Comparison of ENCODE assay signal across 19 cellular contexts in genomic region chr4:116453127-116453526, GRCh38.
DNase-seq lines count a peak whose midpoint lies in the region; ATAC-seq, FAIRE-seq and TF ChIP-seq lines count a peak whose summit lies in the region.
"Had no signal": no experiment of that assay in that cellular context is flagged by ENCODE, and none has a peak within 500 bp of the region (broad histone marks: within the 10 kb centered on the region; RNA-seq: fewer than 3 reads in every experiment).

No MANE protein-coding gene starts in this region.

- DNase-seq in HepG2 (ENCODE audit: low spot score) (no peak), right lobe of liver (no peak), WTC11 (ENCODE audit: low spot score) (no peak), mesenchymal stem cell (no peak), upper lobe of right lung (peak; percentile 48), SW 1271 (lab: John Stamatoyannopoulos, UW) (no peak), dedifferentiated amniotic fluid mesenchymal stem cell (ENCODE audit: extremely low spot score) (no peak)
- DNase-seq: AML-193; Caco-2; CD4-positive, alpha-beta T cell; DMS153; DMS79; GF-D8; HFFc6 had no signal

- H3K27me3 Mint-ChIP-seq in WTC11 (ENCODE audit: low read depth): no peaks in the 10 kb centered on the region
- H3K27me3 Mint-ChIP-seq: CD4-positive, alpha-beta T cell had no signal

- no peak overlapping the region for H4K91ac ChIP-seq in mesenchymal stem cell (ENCODE audit: low read length)

- 32% methylated on average over 13 of the region's 19 CpGs for WGBS in HepG2 (ENCODE audit: low lambda C conversion rate)
- 64% methylated on average over 4 of the region's 19 CpGs for WGBS in right lobe of liver (ENCODE audit: insufficient coverage, low coverage, low lambda C conversion rate, missing lambda C conversion rate)
- 97% methylated on average over 19 of the region's 19 CpGs for WGBS in mesenchymal stem cell

- TF ChIP-seq POLR2A in HepG2 (IDR thresholded peaks at IDR 0.05; ENCODE audit: insufficient read depth in 1 of 2, low read depth in 2 of 2, low read length in 2 of 2): no peak
- no peak for TF ChIP-seq POLR2A in right lobe of liver (IDR thresholded peaks at IDR 0.05)

- H3K36me3 Mint-ChIP-seq in WTC11: no peaks in the 10 kb centered on the region

- no peaks in the 10 kb centered on the region for H3K9me3 Mint-ChIP-seq in WTC11
- H3K9me3 Mint-ChIP-seq: CD4-positive, alpha-beta T cell; HFFc6 had no signal

- no TSS peak for BruUV-seq in HepG2 (replicated peaks; lab: Mats Ljungman, UMichigan)

- no peak overlapping the region for H3K23ac ChIP-seq in mesenchymal stem cell (ENCODE audit: low read length in 2 of 2)

- no peak overlapping the region for H3K14ac ChIP-seq in mesenchymal stem cell (ENCODE audit: low read length in 2 of 2)

- H3K27me3 ChIP-seq in HepG2 (ENCODE audit: control insufficient read depth in 1 of 2, insufficient read depth in 2 of 2, low read length in 2 of 2) (no peaks in the 10 kb centered on the region), right lobe of liver (no peaks in the 10 kb centered on the region), mesenchymal stem cell (ENCODE audit: control insufficient read depth in 1 of 2, insufficient read depth in 1 of 2, low read length in 2 of 2) (no peaks in the 10 kb centered on the region), upper lobe of right lung (no peaks in the 10 kb centered on the region)

- H3K4me3 ChIP-seq in HepG2 (replicated peaks in 1 of 3; ENCODE audit: insufficient read depth in 1 of 3, low read depth in 2 of 3, low read length in 3 of 3) (no peak overlapping the region), right lobe of liver (no peak overlapping the region), mesenchymal stem cell (ENCODE audit: insufficient read depth in 1 of 2, low read depth in 1 of 2, low read length in 2 of 2) (no peak overlapping the region), upper lobe of right lung (no peak overlapping the region)
- H3K4me3 ChIP-seq: A549 had no signal

- no peaks in the 10 kb centered on the region for H4K20me1 ChIP-seq in HepG2 (ENCODE audit: insufficient read depth, low read length)

- FAIRE-seq in HepG2 (lab: Jason Lieb, UNC): no peak
- FAIRE-seq: A549 had no signal

- TF ChIP-seq EP300 in HepG2 (IDR thresholded peaks at IDR 0.05; ENCODE audit: low read depth in 2 of 2, low read length in 2 of 2) (no peak), HepG2 (CRISPR knock-in tag; IDR thresholded peaks at IDR 0.05; ENCODE audit: borderline replicate concordance) (no peak)

- H3K4me1 ChIP-seq in HepG2 (ENCODE audit: insufficient read depth, low read length) (no peaks in the 10 kb centered on the region), right lobe of liver (no peaks in the 10 kb centered on the region), mesenchymal stem cell (ENCODE audit: control insufficient read depth, insufficient read depth, low read depth, low read length) (no peaks in the 10 kb centered on the region), upper lobe of right lung (no peaks in the 10 kb centered on the region)
- H3K4me1 ChIP-seq: A549, Caco-2 had no signal

- H3K4ac ChIP-seq in mesenchymal stem cell (ENCODE audit: low read depth in 1 of 2, low read length in 2 of 2): no peak overlapping the region

- H2BK120ac ChIP-seq in mesenchymal stem cell (ENCODE audit: low read depth, low read length): no peak overlapping the region

- H3K4me1 Mint-ChIP-seq in WTC11: peaks cover 4% of the 10 kb centered on the region; the same call in 1 of the 2 replicates

- H3K9me3 ChIP-seq in HepG2 (ENCODE audit: low read length) (no peaks in the 10 kb centered on the region), right lobe of liver (no peaks in the 10 kb centered on the region), mesenchymal stem cell (ENCODE audit: control insufficient read depth, low read length) (no peaks in the 10 kb centered on the region), upper lobe of right lung (no peaks in the 10 kb centered on the region)
- H3K9me3 ChIP-seq: A549, Caco-2 had no signal

- H3K27ac ChIP-seq in HepG2 (ENCODE audit: extremely low read length, insufficient read depth, low read length) (no peak overlapping the region), right lobe of liver (no peak overlapping the region), mesenchymal stem cell (ENCODE audit: low read length, poor library complexity, severe bottlenecking) (no peak overlapping the region), upper lobe of right lung (no peak overlapping the region)
- H3K27ac ChIP-seq: 22Rv1, A549, C4-2B had no signal

- H3K4me2 ChIP-seq in HepG2 (ENCODE audit: low read depth, low read length) (no peak overlapping the region), mesenchymal stem cell (ENCODE audit: low read length, poor library complexity, severe bottlenecking) (no peak overlapping the region)
- H3K4me2 ChIP-seq: A549 had no signal

- H3K36me3 ChIP-seq in HepG2 (replicated peaks in 1 of 2; ENCODE audit: control insufficient read depth in 1 of 2, insufficient read depth in 2 of 2, low read length in 2 of 2) (no peaks in the 10 kb centered on the region), right lobe of liver (no peaks in the 10 kb centered on the region), mesenchymal stem cell (ENCODE audit: control insufficient read depth in 1 of 2, insufficient read depth in 2 of 2, low read depth in 1 of 2, low read length in 2 of 2) (no peaks in the 10 kb centered on the region), upper lobe of right lung (no peaks in the 10 kb centered on the region)

- in situ Hi-C loops in HepG2 (cut with HindIII; ENCODE audit: extremely low pct_ligation_motif_present, low pct_unique_long_range_greater_than_20kb): no loop called here

- no peak overlapping the region for H2BK15ac ChIP-seq in mesenchymal stem cell (ENCODE audit: low read depth, poor library complexity, severe bottlenecking)

- intact Hi-C loops in HepG2 (cut with micrococcal nuclease; ENCODE audit: unreplicated experiment) (no loop called here), right lobe of liver (cut with DNase I) (no loop called here), upper lobe of right lung (cut with DNase I) (no loop called here)

- H2AFZ ChIP-seq in HepG2 (ENCODE audit: low read length) (no peak overlapping the region), mesenchymal stem cell (ENCODE audit: low read depth, low read length) (peak overlapping the region; percentile 51)

- TF ChIP-seq RAD21 in HepG2 (CRISPR knock-in tag; IDR thresholded peaks at IDR 0.05): no peak

- ATAC-seq in HepG2: no peak
- ATAC-seq in right lobe of liver: no peak
- no peak for ATAC-seq in WTC11
- no peak for ATAC-seq in upper lobe of right lung
- no peak for ATAC-seq in GM21528 (IDR thresholded peaks at IDR 0.05; ENCODE audit: low FRiP score, unreplicated experiment)
- ATAC-seq: A549, HCT116 had no signal

- H2BK5ac ChIP-seq in mesenchymal stem cell (ENCODE audit: low read depth, low read length, poor library complexity, severe bottlenecking): no peak overlapping the region

- H3K79me2 ChIP-seq in HepG2 (ENCODE audit: insufficient read depth, low read length): no peaks in the 10 kb centered on the region

- POLR2A ChIA-PET in HepG2 (lab: Yijun Ruan, JAX): no interaction called here
- POLR2A ChIA-PET in WTC11 (lab: Charles Lee): no interaction called here

- H3K9ac ChIP-seq in HepG2 (ENCODE audit: insufficient read depth, low read depth, low read length) (no peak overlapping the region), mesenchymal stem cell (ENCODE audit: low read length) (no peak overlapping the region)

- H2AK5ac ChIP-seq in mesenchymal stem cell (ENCODE audit: low read length, severe bottlenecking): no peak overlapping the region

- H2BK12ac ChIP-seq in mesenchymal stem cell (ENCODE audit: low read length in 2 of 2): no peak overlapping the region

- no peak for TF ChIP-seq CTCF in HepG2 (CRISPR knock-in tag; IDR thresholded peaks at IDR 0.05)
- no peak for TF ChIP-seq CTCF in right lobe of liver (IDR thresholded peaks at IDR 0.05)
- TF ChIP-seq CTCF in WTC11 (IDR thresholded peaks at IDR 0.05): no peak
- TF ChIP-seq CTCF in upper lobe of right lung (IDR thresholded peaks at IDR 0.05): no peak

- no peak overlapping the region for H3K27ac Mint-ChIP-seq in WTC11
- H3K27ac Mint-ChIP-seq: CD4-positive, alpha-beta T cell; HFFc6 had no signal

- H3K79me1 ChIP-seq in mesenchymal stem cell (replicated peaks; ENCODE audit: low read length, poor library complexity, severe bottlenecking): no peaks in the 10 kb centered on the region

- no peak overlapping the region for H3K18ac ChIP-seq in mesenchymal stem cell (ENCODE audit: low read depth in 1 of 2, low read length in 2 of 2)

- H3K4me3 Mint-ChIP-seq in WTC11: no peak overlapping the region
- H3K4me3 Mint-ChIP-seq: CD4-positive, alpha-beta T cell; HFFc6 had no signal

- CTCF ChIA-PET in HepG2 (lab: Yijun Ruan, JAX; ENCODE audit: low intra/inter-chr PET ratio, low total read pairs) (no interaction called here), WTC11 (lab: Charles Lee) (no interaction called here)

- no peak overlapping the region for H4K8ac ChIP-seq in mesenchymal stem cell (ENCODE audit: low read length)

TF ChIP-seq in WTC11, 78 proteins besides CTCF, POLR2A, EP300 and RAD21:
- TF ChIP-seq TP53 (CRISPR knock-in tag; IDR thresholded peaks at IDR 0.05) (no peak), ZNF425 (CRISPR knock-in tag; conservative IDR thresholded peaks at IDR 0.05) (no peak), ZNF263 (CRISPR knock-in tag; IDR thresholded peaks at IDR 0.05; ENCODE audit: low read depth) (peak; percentile 48; the same call in 1 of the 2 replicates)

Comparison
In these comparisons a context has a peak if more than half of its experiments do, and no peak if none do; other contexts are left out.
1. Of the 50 proteins assayed by ChIP-seq in both HepG2 and WTC11: peak only in HepG2: none; only in WTC11: none; in both: ZNF263; in neither: 49.